ENCODE assay signal across 19 cellular contexts in genomic region chr11:60936467-60937143, GRCh38. TPM values are rescaled to one million over a fixed set of nuclear protein-coding genes. Genes with fewer than 3 reads are reported as not detected.
DNase-seq lines count a peak whose midpoint lies in the region; ATAC-seq, FAIRE-seq and TF ChIP-seq lines count a peak whose summit lies in the region.
"Had no signal": no experiment of that assay in that cellular context is flagged by ENCODE, and none has a peak within 500 bp of the region (broad histone marks: within the 10 kb centered on the region; RNA-seq: fewer than 3 reads in every experiment).

No MANE protein-coding gene starts in this region.

- no peaks in the 10 kb centered on the region for H3K23me2 ChIP-seq in H1 (ENCODE audit: low read depth, low read length)

- no peak overlapping the region for H2AK5ac ChIP-seq in H1 (ENCODE audit: low read depth, low read length)

- no peak overlapping the region for H3K4me3 ChIP-seq in H1 (ENCODE audit: extremely low read depth in 1 of 4, insufficient read depth in 2 of 4, low read depth in 3 of 4, low read length in 4 of 4)
- H3K4me3 ChIP-seq: SJCRH30 had no signal

- no peak overlapping the region for H3K23ac ChIP-seq in H1 (ENCODE audit: insufficient read length)

- H4K5ac ChIP-seq in H1 (ENCODE audit: insufficient read length, low read depth, low read length), result no peak overlapping the region

- H3K56ac ChIP-seq in H1 (replicated peaks; ENCODE audit: insufficient read length, low read depth, low read length), result no peak overlapping the region

- 90% methylated on average over 18 of the region's 18 CpGs; no CpG with 5 or more reads in 1 of the 2 experiments for WGBS in H1 (ENCODE audit: extremely low coverage in 1 of 2, insufficient coverage in 1 of 2, insufficient read length in 1 of 2, insufficient replicate concordance in 2 of 2, low coverage in 1 of 2, low lambda C conversion rate in 2 of 2, missing lambda C conversion rate in 1 of 2), 2 experiments

- no peak for DNase-seq in GM12891 (ENCODE audit: insufficient read length, low spot score)
- no peak for DNase-seq in H1 (ENCODE audit: low read depth in 1 of 2, low spot score in 2 of 2)
- peak; percentile 59 for DNase-seq in sciatic nerve (ENCODE audit: low spot score)
- DNase-seq in SIG-M5 (lab: John Stamatoyannopoulos, UW), result no peak
- DNase-seq: activated CD4-positive, alpha-beta T cell treated with anti-CD3 and anti-CD28 coated beads, Interleukin-2, amount 50 U/mL, for 48 hours; activated gamma-delta T cell treated with Interleukin-2 at 50 U/mL for 16 hours; activated T-cell treated with anti-CD3 and anti-CD28 coated beads for 4 hours; DMS53; foreskin fibroblast; kidney; MM.1S; NCI-H1694; NCI-H774; SJCRH30; T-helper 2 cell had no signal

- no peak overlapping the region for H4K91ac ChIP-seq in H1 (replicated peaks; ENCODE audit: insufficient read length, low read length)

- H3K14ac ChIP-seq in H1 (ENCODE audit: insufficient read length), result no peak overlapping the region

- no peaks in the 10 kb centered on the region for H3K79me1 ChIP-seq in H1 (ENCODE audit: low read depth, low read length)

- POLR2A ChIA-PET in H1 (lab: Charles Lee; ENCODE audit: partially characterized antibody), result interaction anchor here (0.7 to 2.1 kb wide), 6 partner anchors 8 to 31 kb away, joined by 3 to 7 read pairs (median 4); no protein-coding TSS in a partner anchor

- peaks cover 0 to 25% (median 9%) of the 10 kb centered on the region in 4 experiments; a peak in 6 of 8 replicates for H3K36me3 ChIP-seq in H1 (ENCODE audit: control insufficient read depth in 2 of 4, insufficient read depth in 4 of 4, low read length in 3 of 4)
- H3K36me3 ChIP-seq: SJCRH30 had no signal

- 0 out of 2 replicates have a peak overlapping the region, but pooled peaks have one; percentile 5 for H2BK5ac ChIP-seq in H1 (ENCODE audit: low read depth, low read length)

- H3K4me1 ChIP-seq in H1 (replicated peaks in 1 of 4; ENCODE audit: control insufficient read depth in 3 of 4, insufficient read depth in 4 of 4, low read length in 3 of 4), result peaks cover 0 to 3% (median 1%) of the 10 kb centered on the region in 4 experiments; a peak in 4 of 7 replicates
- H3K4me1 ChIP-seq: SJCRH30 had no signal

- H3K9me3 ChIP-seq in H1 (ENCODE audit: insufficient read depth in 2 of 2, low read depth in 1 of 2, low read length in 1 of 2), result no peaks in the 10 kb centered on the region
- H3K9me3 ChIP-seq: SJCRH30 had no signal

- H2BK20ac ChIP-seq in H1 (ENCODE audit: low read length), result no peak overlapping the region

- H3K9ac ChIP-seq in H1 (replicated peaks in 1 of 4; ENCODE audit: extremely low read depth in 1 of 4, low read depth in 3 of 4, low read length in 3 of 4), result no peak overlapping the region

- no peak overlapping the region for H2BK15ac ChIP-seq in H1 (ENCODE audit: low read length)

- no peak overlapping the region for H2AFZ ChIP-seq in H1 (ENCODE audit: low read length)

- no peak overlapping the region for H3K18ac ChIP-seq in H1 (ENCODE audit: extremely low read depth, low read length)

- H4K8ac ChIP-seq in H1 (ENCODE audit: extremely low read depth, insufficient read depth, low read length), result no peak overlapping the region

- no peak for FAIRE-seq in GM12891 (lab: Jason Lieb, UNC)
- FAIRE-seq in H1 (lab: Jason Lieb, UNC), result no peak
- FAIRE-seq: kidney had no signal

- no peaks in the 10 kb centered on the region for H3K27me3 ChIP-seq in H1 (replicated peaks in 1 of 4; ENCODE audit: control insufficient read depth in 3 of 4, extremely low read depth in 1 of 4, insufficient read depth in 3 of 4, low read length in 3 of 4)
- H3K27me3 ChIP-seq: SJCRH30 had no signal

- H3K79me2 ChIP-seq in H1 (ENCODE audit: control insufficient read depth in 1 of 2, insufficient read depth in 2 of 2, low read length in 2 of 2), result no peaks in the 10 kb centered on the region

- no peak overlapping the region for H2BK120ac ChIP-seq in H1 (replicated peaks; ENCODE audit: low read depth, low read length)

- no peak for TF ChIP-seq RAD21 in H1 (IDR thresholded peaks at IDR 0.05 in 1 of 2, conservative IDR thresholded peaks at IDR 0.05 in 1 of 2; ENCODE audit: low read depth in 2 of 2, low read length in 2 of 2)

- no peak for TF ChIP-seq EP300 in H1 (IDR thresholded peaks at IDR 0.05; ENCODE audit: borderline replicate concordance in 1 of 2, low read depth in 2 of 2, low read length in 2 of 2)

- H3K4ac ChIP-seq in H1 (replicated peaks; ENCODE audit: insufficient read length, low read depth, low read length), result no peak overlapping the region

- H3K27ac ChIP-seq in H1 (ENCODE audit: low read depth, low read length), result no peak overlapping the region
- H3K27ac ChIP-seq: HL-60, SJCRH30 had no signal

- no peak for TF ChIP-seq CTCF in H1 (IDR thresholded peaks at IDR 0.05; ENCODE audit: control extremely low read depth in 1 of 3, insufficient read depth in 1 of 3, low read depth in 1 of 3, low read length in 3 of 3)

- peak; percentile 21 for ATAC-seq in sciatic nerve
- ATAC-seq in GM18861 (IDR thresholded peaks at IDR 0.05; ENCODE audit: unreplicated experiment), result no peak
- no peak for ATAC-seq in GM21786 (IDR thresholded peaks at IDR 0.05; ENCODE audit: unreplicated experiment)

- no peak overlapping the region for H2BK12ac ChIP-seq in H1 (ENCODE audit: low read depth, low read length)

- intact Hi-C loops in sciatic nerve (cut with DNase I), result no loop called here

- CTCF ChIA-PET in H1 (lab: Charles Lee; ENCODE audit: partially characterized antibody), result interaction anchor here (0.9 to 1.7 kb wide), 4 partner anchors 9 to 60 kb away, joined by 3 to 4 read pairs (median 4); no protein-coding TSS in a partner anchor

- peaks cover 3 to 8% of the 10 kb centered on the region in 2 experiments for H4K20me1 ChIP-seq in H1 (replicated peaks in 1 of 2; ENCODE audit: control insufficient read depth in 1 of 2, insufficient read depth in 2 of 2, low read length in 2 of 2)

- TF ChIP-seq POLR2A in GM12891 (IDR thresholded peaks at IDR 0.05; ENCODE audit: low read depth, low read length) (0 out of 2 replicates have a peak, but pooled peaks have one; percentile 4), H1 (IDR thresholded peaks at IDR 0.05; ENCODE audit: control extremely low read depth in 1 of 2, low read depth in 2 of 2, low read length in 2 of 2) (peak in 1 of 2 experiments; percentile 29; a peak in 1 of 3 replicates)

- H3K4me2 ChIP-seq in H1 (ENCODE audit: insufficient read depth in 1 of 2, low read depth in 2 of 2, low read length in 2 of 2), result no peak overlapping the region

RNA-seq across cellular contexts. Expression of gene TMEM132A, which starts 12.3 kb away (rescaled TPM):
- polyA plus RNA-seq in GM12891 (2012; ENCODE audit: low read depth, missing spikeins), result 7.5 TPM
- 97.9 and 98.2 TPM in 2 replicates for total RNA-seq in H1 (2021; fragmentation: NEBNext Ultra II Directional; extraction: Animal tissue kit (Norgen Biotek cat#: 25700))
- 46.6 and 69.0 TPM in 2 replicates for polyA plus RNA-seq in H1 (2011; rRNA removed)
- 65.5 TPM for polyA plus RNA-seq in H1 (2011; cell fraction: cytosol; rRNA removed)
- polyA plus RNA-seq in H1 (2011; cell fraction: nucleus; rRNA removed), result 453 TPM
- polyA plus RNA-seq in H1 (2012, experiment 1 of 2), result 77.1 to 107 TPM (median 96.0 TPM) in 4 replicates
- 39.7 TPM for polyA plus RNA-seq in H1 (2012, experiment 2 of 2)
- 99.5 TPM for polyA plus RNA-seq in H1 (2013, experiment 1 of 2)
- 89.8 TPM for polyA plus RNA-seq in H1 (2013, experiment 2 of 2)
- polyA minus RNA-seq in H1 (2011; rRNA and poly(A)+ RNA removed), result 26.2 and 27.0 TPM in 2 replicates
- polyA minus RNA-seq in H1 (2011; cell fraction: cytosol; rRNA and poly(A)+ RNA removed), result 53.9 TPM
- 103 TPM for polyA minus RNA-seq in H1 (2011; cell fraction: nucleus; rRNA and poly(A)+ RNA removed)
- total RNA-seq in sciatic nerve, result 34.2 TPM

RNA-seq across cellular contexts. Expression of gene SLC15A3, which starts 15.4 kb away (rescaled TPM):
- polyA plus RNA-seq in GM12891 (2012; ENCODE audit: low read depth, missing spikeins), result 73.0 TPM
- 25.8 and 33.7 TPM in 2 replicates for total RNA-seq in H1 (2021; fragmentation: NEBNext Ultra II Directional; extraction: Animal tissue kit (Norgen Biotek cat#: 25700))
- polyA plus RNA-seq in H1 (2011; rRNA removed), result 31.0 and 36.4 TPM in 2 replicates
- polyA plus RNA-seq in H1 (2011; cell fraction: cytosol; rRNA removed), result 21.3 TPM
- polyA plus RNA-seq in H1 (2011; cell fraction: nucleus; rRNA removed), result 34.6 TPM
- polyA plus RNA-seq in H1 (2012, experiment 1 of 2), result 23.0 to 39.6 TPM (median 34.9 TPM) in 4 replicates
- 42.7 TPM for polyA plus RNA-seq in H1 (2012, experiment 2 of 2)
- polyA plus RNA-seq in H1 (2013, experiment 1 of 2), result 52.8 TPM
- 59.9 TPM for polyA plus RNA-seq in H1 (2013, experiment 2 of 2)
- polyA minus RNA-seq in H1 (2011; rRNA and poly(A)+ RNA removed), result 32.4 and 38.1 TPM in 2 replicates
- 23.1 TPM for polyA minus RNA-seq in H1 (2011; cell fraction: cytosol; rRNA and poly(A)+ RNA removed)
- 32.3 TPM for polyA minus RNA-seq in H1 (2011; cell fraction: nucleus; rRNA and poly(A)+ RNA removed)
- 49.4 TPM for total RNA-seq in sciatic nerve

RNA-seq across cellular contexts. Expression of gene TMEM109, which starts 22.6 kb away (rescaled TPM):
- 46.5 TPM for polyA plus RNA-seq in GM12891 (2012; ENCODE audit: low read depth, missing spikeins)
- total RNA-seq in H1 (2021; fragmentation: NEBNext Ultra II Directional; extraction: Animal tissue kit (Norgen Biotek cat#: 25700)), result 30.3 and 30.7 TPM in 2 replicates
- polyA plus RNA-seq in H1 (2011; rRNA removed), result 27.3 and 29.9 TPM in 2 replicates
- polyA plus RNA-seq in H1 (2011; cell fraction: cytosol; rRNA removed), result 18.1 TPM
- polyA plus RNA-seq in H1 (2011; cell fraction: nucleus; rRNA removed), result 20.8 TPM
- 18.4 to 34.3 TPM (median 29.4 TPM) in 4 replicates for polyA plus RNA-seq in H1 (2012, experiment 1 of 2)
- 41.0 TPM for polyA plus RNA-seq in H1 (2012, experiment 2 of 2)
- polyA plus RNA-seq in H1 (2013, experiment 1 of 2), result 58.8 TPM
- 66.2 TPM for polyA plus RNA-seq in H1 (2013, experiment 2 of 2)
- polyA minus RNA-seq in H1 (2011; rRNA and poly(A)+ RNA removed), result 12.3 and 12.4 TPM in 2 replicates
- polyA minus RNA-seq in H1 (2011; cell fraction: cytosol; rRNA and poly(A)+ RNA removed), result 6.8 TPM
- 6.0 TPM for polyA minus RNA-seq in H1 (2011; cell fraction: nucleus; rRNA and poly(A)+ RNA removed)
- 128 TPM for total RNA-seq in sciatic nerve

RNA-seq across cellular contexts. Expression of gene PRPF19, which starts 30.2 kb away (rescaled TPM):
- polyA plus RNA-seq in GM12891 (2012; ENCODE audit: low read depth, missing spikeins), result 114 TPM
- total RNA-seq in H1 (2021; fragmentation: NEBNext Ultra II Directional; extraction: Animal tissue kit (Norgen Biotek cat#: 25700)), result 140 and 141 TPM in 2 replicates
- polyA plus RNA-seq in H1 (2011; rRNA removed), result 107 and 176 TPM in 2 replicates
- 94.9 TPM for polyA plus RNA-seq in H1 (2011; cell fraction: cytosol; rRNA removed)
- 102 TPM for polyA plus RNA-seq in H1 (2011; cell fraction: nucleus; rRNA removed)
- polyA plus RNA-seq in H1 (2012, experiment 1 of 2), result 108 to 174 TPM (median 157 TPM) in 4 replicates
- 112 TPM for polyA plus RNA-seq in H1 (2012, experiment 2 of 2)
- 81.8 TPM for polyA plus RNA-seq in H1 (2013, experiment 1 of 2)
- 81.3 TPM for polyA plus RNA-seq in H1 (2013, experiment 2 of 2)
- polyA minus RNA-seq in H1 (2011; rRNA and poly(A)+ RNA removed), result 50.2 and 71.6 TPM in 2 replicates
- polyA minus RNA-seq in H1 (2011; cell fraction: cytosol; rRNA and poly(A)+ RNA removed), result 50.9 TPM
- 63.9 TPM for polyA minus RNA-seq in H1 (2011; cell fraction: nucleus; rRNA and poly(A)+ RNA removed)
- 50.7 TPM for total RNA-seq in sciatic nerve

RNA-seq across cellular contexts. Expression of gene CD6, which starts 34.9 kb away (rescaled TPM):
- polyA plus RNA-seq in GM12891 (2012; ENCODE audit: low read depth, missing spikeins), result 5.0 TPM
- total RNA-seq in H1 (2021; fragmentation: NEBNext Ultra II Directional; extraction: Animal tissue kit (Norgen Biotek cat#: 25700)), result 0.19 TPM in 1 of 2 replicates, not detected in the other
- polyA plus RNA-seq in H1 (2011; rRNA removed), result 0.03 TPM in 2 replicates
- polyA plus RNA-seq in H1 (2011; cell fraction: cytosol; rRNA removed), result not detected
- polyA plus RNA-seq in H1 (2011; cell fraction: nucleus; rRNA removed), result 0.30 TPM
- polyA plus RNA-seq in H1 (2012, experiment 1 of 2), result 0.11 to 0.62 TPM in 2 of 4 replicates, not detected in the others
- not detected for polyA plus RNA-seq in H1 (2012, experiment 2 of 2)
- 0.08 TPM for polyA plus RNA-seq in H1 (2013, experiment 1 of 2)
- polyA plus RNA-seq in H1 (2013, experiment 2 of 2), result 0.04 TPM
- polyA minus RNA-seq in H1 (2011; rRNA and poly(A)+ RNA removed), result 0.06 TPM in 1 of 2 replicates, not detected in the other
- not detected for polyA minus RNA-seq in H1 (2011; cell fraction: cytosol; rRNA and poly(A)+ RNA removed)
- not detected for polyA minus RNA-seq in H1 (2011; cell fraction: nucleus; rRNA and poly(A)+ RNA removed)
- total RNA-seq in sciatic nerve, result 2.5 TPM
- total RNA-seq: SJCRH30 had no signal
- polyA plus RNA-seq: AG04450 had no signal
